ENCODE assay signal across 13 cellular contexts in the genomic region with DNA sequence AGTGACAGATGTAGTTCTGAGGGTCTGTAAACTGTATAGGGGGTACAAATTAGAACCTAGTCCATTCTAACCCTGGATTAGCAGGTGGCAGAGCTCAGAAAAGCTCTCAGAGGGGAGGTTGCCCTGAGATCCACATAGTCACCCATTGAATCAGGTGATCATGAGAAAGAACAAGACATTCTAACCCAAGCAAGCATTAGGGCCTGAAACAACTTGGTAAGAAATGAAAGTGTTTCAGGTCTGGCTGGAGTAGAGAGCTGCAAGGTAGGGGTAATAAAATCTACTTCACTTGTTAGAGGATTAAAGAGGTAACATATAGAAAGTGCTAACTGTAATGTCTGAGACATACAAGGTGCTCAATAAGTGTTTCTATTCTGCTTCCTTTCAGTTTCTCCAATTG. TPM values are rescaled to one million over a fixed set of nuclear protein-coding genes. Genes with fewer than 3 reads are reported as not detected.
A peak's percentile ranks its signal among the peaks of the same experiment; 100 is the strongest.
DNase-seq lines count a peak whose midpoint lies in the region; ATAC-seq and TF ChIP-seq lines count a peak whose summit lies in the region.
"Had no signal": no experiment of that assay in that cellular context is flagged by ENCODE, and none has a peak within 500 bp of the region (broad histone marks: within the 10 kb centered on the region; RNA-seq: fewer than 3 reads in every experiment).

No MANE protein-coding gene starts in this region.

- peak; percentile 52 for ATAC-seq in GM19372 (IDR thresholded peaks at IDR 0.05; ENCODE audit: low read depth, unreplicated experiment)
- ATAC-seq in HG02759 (IDR thresholded peaks at IDR 0.05; ENCODE audit: unreplicated experiment): peak; percentile 69
- ATAC-seq in HG03457 (IDR thresholded peaks at IDR 0.05; ENCODE audit: unreplicated experiment): peak; percentile 43

- no peak for TF ChIP-seq CTCF in GM12864 (IDR thresholded peaks at IDR 0.05; ENCODE audit: low read depth, low read length, missing control alignments)

- DNase-seq in GM12864 (ENCODE audit: low read depth) (peak; percentile 54), occipital lobe (lab: John Stamatoyannopoulos, UW) (no peak), HEK293T (ENCODE audit: extremely low spot score) (no peak), H4 (ENCODE audit: low spot score) (no peak), SKM-1 treated with dmso at 0.1 percent for 144 hours (lab: John Stamatoyannopoulos, UW; ENCODE audit: unreplicated experiment) (no peak)
- DNase-seq: brain microvascular endothelial cell, H7, NCI-H526, SJCRH30, WERI-Rb-1 had no signal

- CTCF ChIA-PET in HEK293T (lab: Yijun Ruan, JAX): no interaction called here

- no peak overlapping the region for H3K4me3 ChIP-seq in GM12864 (ENCODE audit: low read depth, low read length)
- H3K4me3 ChIP-seq: SJCRH30 had no signal

- POLR2A ChIA-PET in HEK293T (lab: Yijun Ruan, JAX): no interaction called here

TF ChIP-seq in HEK293T, 16 proteins besides CTCF, POLR2A, EP300 and RAD21:
- no peak for TF ChIP-seq HDGF (IDR thresholded peaks at IDR 0.05; ENCODE audit: borderline replicate concordance)
- no peak for TF ChIP-seq FOXA1 (IDR thresholded peaks at IDR 0.05)
- TF ChIP-seq ZNF384 (IDR thresholded peaks at IDR 0.05): no peak
- TF ChIP-seq, protein P1, sequence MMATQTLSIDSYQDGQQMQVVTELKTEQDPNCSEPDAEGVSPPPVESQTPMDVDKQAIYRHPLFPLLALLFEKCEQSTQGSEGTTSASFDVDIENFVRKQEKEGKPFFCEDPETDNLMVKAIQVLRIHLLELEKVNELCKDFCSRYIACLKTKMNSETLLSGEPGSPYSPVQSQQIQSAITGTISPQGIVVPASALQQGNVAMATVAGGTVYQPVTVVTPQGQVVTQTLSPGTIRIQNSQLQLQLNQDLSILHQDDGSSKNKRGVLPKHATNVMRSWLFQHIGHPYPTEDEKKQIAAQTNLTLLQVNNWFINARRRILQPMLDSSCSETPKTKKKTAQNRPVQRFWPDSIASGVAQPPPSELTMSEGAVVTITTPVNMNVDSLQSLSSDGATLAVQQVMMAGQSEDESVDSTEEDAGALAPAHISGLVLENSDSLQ (IDR thresholded peaks at IDR 0.05): no peak
- TF ChIP-seq SP1 (IDR thresholded peaks at IDR 0.05): no peak
- TF ChIP-seq FOXM1 (IDR thresholded peaks at IDR 0.05; ENCODE audit: borderline replicate concordance): no peak
- TF ChIP-seq ELF4 (IDR thresholded peaks at IDR 0.05): no peak
- no peak for TF ChIP-seq ARNT (IDR thresholded peaks at IDR 0.05)
- TF ChIP-seq FOXK2 (IDR thresholded peaks at IDR 0.05): no peak
- TF ChIP-seq CTBP1 (IDR thresholded peaks at IDR 0.05; ENCODE audit: borderline replicate concordance): no peak
- TF ChIP-seq L3MBTL2 (conservative IDR thresholded peaks at IDR 0.05): no peak
- no peak for TF ChIP-seq SUZ12 (IDR thresholded peaks at IDR 0.05)
- no peak for TF ChIP-seq BHLHE40 (IDR thresholded peaks at IDR 0.05; ENCODE audit: borderline replicate concordance)
- TF ChIP-seq NFRKB (IDR thresholded peaks at IDR 0.05): no peak
- TF ChIP-seq LEF1 (IDR thresholded peaks at IDR 0.05; ENCODE audit: borderline replicate concordance): no peak
- TF ChIP-seq TARDBP (IDR thresholded peaks at IDR 0.05): no peak

RNA-seq across cellular contexts. Expression of a gene that starts 8.8 kb away (rescaled TPM):
- total RNA-seq in occipital lobe: 80.6 TPM
- total RNA-seq in H4 (2014; rRNA removed; shearing (Covaris generic)): 8.9 and 23.7 TPM in 2 replicates
